31 cellular contexts compared by ENCODE assay signal in the genomic region with DNA sequence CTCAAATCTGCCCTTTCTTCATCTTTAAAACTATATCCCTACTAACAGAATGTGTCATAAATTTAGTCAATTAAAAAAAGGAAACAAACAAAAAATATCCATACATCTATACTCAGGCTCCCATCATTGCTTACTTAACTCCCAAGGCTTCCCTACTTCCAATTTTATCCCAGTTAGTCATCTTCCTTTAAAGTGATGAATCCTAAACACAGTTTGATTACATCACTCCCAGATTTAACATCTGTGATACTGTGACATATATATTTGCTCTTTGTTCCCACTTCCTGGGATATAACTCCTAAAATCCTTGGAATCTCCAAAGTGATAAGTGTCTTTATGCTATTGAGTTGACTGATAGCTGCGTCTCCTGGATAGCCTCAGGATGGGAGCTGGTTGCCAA. TPM values are rescaled to one million over a fixed set of nuclear protein-coding genes. Genes with fewer than 3 reads are reported as not detected.
DNase-seq lines count a peak whose midpoint lies in the region; ATAC-seq, FAIRE-seq and TF ChIP-seq lines count a peak whose summit lies in the region.
"Had no signal": no experiment of that assay in that cellular context is flagged by ENCODE, and none has a peak within 500 bp of the region (broad histone marks: within the 10 kb centered on the region; RNA-seq: fewer than 3 reads in every experiment).

No MANE protein-coding gene starts in this region.

- H3K27me3 Mint-ChIP-seq in astrocyte (ENCODE audit: low read depth, unreplicated experiment) = no peaks in the 10 kb centered on the region
- H3K27me3 Mint-ChIP-seq: activated naive CD8-positive, alpha-beta T cell; stimulated activated naive B cell treated with anti-CD40 and anti-IgM and Interleukin-4, amounts not matched to agents 10 μg/mL and 1 μg/mL and 100 μg/mL, for 72 hours; T-cell had no signal

- intact Hi-C loops in posterior vena cava (cut with DNase I) = no loop called here

- peaks cover 25% of the 10 kb centered on the region for H3K36me3 Mint-ChIP-seq in astrocyte (ENCODE audit: low read depth, unreplicated experiment)

- FAIRE-seq in astrocyte (lab: Jason Lieb, UNC) = no peak
- FAIRE-seq: A549, GM12891, HepG2, TTC549 had no signal

- no peak overlapping the region for H2AFZ ChIP-seq in astrocyte (ENCODE audit: low read depth, low read length)

- H3K9me3 Mint-ChIP-seq in astrocyte (ENCODE audit: unreplicated experiment) = peaks cover 5% of the 10 kb centered on the region
- H3K9me3 Mint-ChIP-seq: T-cell had no signal

- H3K27me3 ChIP-seq in AG04450 (ENCODE audit: control insufficient read depth, insufficient read depth, low read length) = no peaks in the 10 kb centered on the region
- no peaks in the 10 kb centered on the region for H3K27me3 ChIP-seq in astrocyte (ENCODE audit: insufficient read depth, low read length)
- H3K27me3 ChIP-seq: left lung, sigmoid colon, testis had no signal

- H4K20me1 ChIP-seq in astrocyte (ENCODE audit: insufficient read depth, low read length) = no peaks in the 10 kb centered on the region

- peaks cover 10% of the 10 kb centered on the region for H3K4me1 ChIP-seq in astrocyte (ENCODE audit: insufficient read depth, low read length)
- H3K4me1 ChIP-seq: A549, left lung, sigmoid colon, testis had no signal

- ATAC-seq in GM19467 (IDR thresholded peaks at IDR 0.05; ENCODE audit: unreplicated experiment) = no peak
- ATAC-seq in left lobe of liver = no peak
- ATAC-seq: A549; HepG2; left lung; stimulated activated naive B cell treated with anti-CD40 and anti-IgM and Interleukin-4, amounts not matched to agents 10 μg/mL and 1 μg/mL and 100 μg/mL, for 72 hours; T-cell had no signal

- no peaks in the 10 kb centered on the region for H3K36me3 ChIP-seq in astrocyte (ENCODE audit: insufficient read depth, low read length)

- H3K27ac ChIP-seq in AG04450 (ENCODE audit: low read depth, low read length) (peak overlapping the region; percentile 80), astrocyte (ENCODE audit: low read depth, low read length) (peak overlapping the region; percentile 61)
- H3K27ac ChIP-seq: A549, left lung, sigmoid colon, testis had no signal

- H3K79me2 ChIP-seq in astrocyte (ENCODE audit: insufficient read depth, low read length) = no peaks in the 10 kb centered on the region

- H3K9ac ChIP-seq in astrocyte (ENCODE audit: low read length) = no peak overlapping the region

- DNase-seq in AG04450 (ENCODE audit: low read depth, low spot score) = peak; percentile 45
- peak; percentile 82 for DNase-seq in HT1080 (ENCODE audit: low read depth)
- peak; percentile 57 for DNase-seq in astrocyte (ENCODE audit: low read depth)
- DNase-seq in fibroblast of the aortic adventitia (ENCODE audit: low read depth) = peak; percentile 44
- no peak for DNase-seq in nucleus accumbens (lab: John Stamatoyannopoulos, UW)
- no peak for DNase-seq in posterior vena cava (ENCODE audit: low spot score)
- no peak for DNase-seq in left lobe of liver (ENCODE audit: low spot score)
- DNase-seq: activated CD4-positive, alpha-beta T cell treated with anti-CD3 and anti-CD28 coated beads for 48 hours; C1 segment of cervical spinal cord; glutamatergic neuron; left lung; midbrain; NCI-H1417 treated with DMSO at 0.1 percent for 48 hours; NCI-H2171 treated with DMSO at 0.1 percent for 48 hours; NCI-H69; posterior cingulate gyrus; SHP77 treated with DMSO at 0.1 percent for 48 hours; sigmoid colon; stimulated activated CD4-positive, alpha-beta T cell treated with anti-CD3 and anti-CD28 coated beads, Interleukin-1b, Interleukin-23, amount 100 ng/mL, for 48 hours; stimulated activated naive B cell treated with anti-CD40 and anti-IgM and Interleukin-4, amounts not matched to agents 10 μg/mL and 1 μg/mL and 100 μg/mL, for 72 hours; T-cell; testis had no signal

- CTCF ChIA-PET in AG04450 (lab: Charles Lee) = no interaction called here

- no peak overlapping the region for H3K27ac Mint-ChIP-seq in astrocyte (ENCODE audit: unreplicated experiment)
- H3K27ac Mint-ChIP-seq: activated naive CD8-positive, alpha-beta T cell; nephron; stimulated activated naive B cell treated with anti-CD40 and anti-IgM and Interleukin-4, amounts not matched to agents 10 μg/mL and 1 μg/mL and 100 μg/mL, for 72 hours; T-cell had no signal

- POLR2A ChIA-PET in AG04450 (lab: Yijun Ruan, JAX) = no interaction called here

- no peak for TF ChIP-seq CTCF in AG04450 (IDR thresholded peaks at IDR 0.05; ENCODE audit: low read depth, low read length)
- no peak for TF ChIP-seq CTCF in astrocyte (IDR thresholded peaks at IDR 0.05; ENCODE audit: insufficient read depth, low read depth, low read length)
- TF ChIP-seq CTCF in fibroblast of the aortic adventitia (IDR thresholded peaks at IDR 0.05; ENCODE audit: insufficient read depth, low read length) = no peak

- H3K4me3 Mint-ChIP-seq in astrocyte (ENCODE audit: unreplicated experiment) = no peak overlapping the region
- H3K4me3 Mint-ChIP-seq: activated naive CD8-positive, alpha-beta T cell; nephron; stimulated activated naive B cell treated with anti-CD40 and anti-IgM and Interleukin-4, amounts not matched to agents 10 μg/mL and 1 μg/mL and 100 μg/mL, for 72 hours; T-cell had no signal

- H3K9me3 ChIP-seq in AG04450 (ENCODE audit: control insufficient read depth, insufficient read depth, low read length) (no peaks in the 10 kb centered on the region), astrocyte (ENCODE audit: insufficient read depth, low read depth, low read length) (no peaks in the 10 kb centered on the region)
- H3K9me3 ChIP-seq: A549, left lung, sigmoid colon, testis had no signal

- H3K4me1 Mint-ChIP-seq in astrocyte (ENCODE audit: low read depth, unreplicated experiment) = peaks cover 8% of the 10 kb centered on the region
- H3K4me1 Mint-ChIP-seq: nephron had no signal

- peak overlapping the region; percentile 38 for H3K4me2 ChIP-seq in astrocyte (ENCODE audit: low read length)
- H3K4me2 ChIP-seq: A549 had no signal

- H3K4me3 ChIP-seq in AG04450 (ENCODE audit: low read depth, low read length) = no peak overlapping the region
- H3K4me3 ChIP-seq in astrocyte (ENCODE audit: insufficient read depth, low read depth, low read length) = no peak overlapping the region
- H3K4me3 ChIP-seq in fibroblast of the aortic adventitia (ENCODE audit: low read depth, low read length) = no peak overlapping the region
- H3K4me3 ChIP-seq: A549, left lung, sigmoid colon, testis had no signal

RNA-seq across cellular contexts. Expression of gene GLMN, which starts 21.7 kb away (rescaled TPM):
- polyA plus RNA-seq in AG04450 (2011; rRNA removed) = 6.0 and 10.1 TPM in 2 replicates
- 1.6 and 3.0 TPM in 2 replicates for polyA minus RNA-seq in AG04450 (2011; rRNA and poly(A)+ RNA removed)
- 13.7 and 14.4 TPM in 2 replicates for total RNA-seq in HT1080 (2014; rRNA removed; shearing (Covaris generic))
- polyA plus RNA-seq in HT1080 (2015; cell fraction: cytosol; rRNA removed) = 9.1 and 10.7 TPM in 2 replicates
- 29.5 and 39.5 TPM in 2 replicates for polyA plus RNA-seq in HT1080 (2015; cell fraction: nucleus; rRNA removed)
- total RNA-seq in astrocyte (13.3 and 13.5 TPM in 2 replicates), fibroblast of the aortic adventitia (ENCODE audit: low replicate concordance) (3.8 and 18.0 TPM in 2 replicates), posterior vena cava (10 to 100 TPM in 1 of 2 donors, 1 to 10 TPM in 1; 9.0 to 10.3 TPM), left lobe of liver (2.0 TPM)

RNA-seq across cellular contexts. Expression of gene RPAP2, which starts 21.8 kb away (rescaled TPM):
- polyA plus RNA-seq in AG04450 (2011; rRNA removed) = 13.6 and 21.5 TPM in 2 replicates
- polyA minus RNA-seq in AG04450 (2011; rRNA and poly(A)+ RNA removed) = 4.6 and 12.2 TPM in 2 replicates
- 6.1 and 12.4 TPM in 2 replicates for total RNA-seq in HT1080 (2014; rRNA removed; shearing (Covaris generic))
- 16.8 and 18.7 TPM in 2 replicates for polyA plus RNA-seq in HT1080 (2015; cell fraction: cytosol; rRNA removed)
- 21.3 and 28.7 TPM in 2 replicates for polyA plus RNA-seq in HT1080 (2015; cell fraction: nucleus; rRNA removed)
- total RNA-seq in astrocyte (23.0 and 23.7 TPM in 2 replicates), fibroblast of the aortic adventitia (ENCODE audit: low replicate concordance) (4.4 and 16.1 TPM in 2 replicates), posterior vena cava (10 to 100 TPM; 36.6 to 38.1 TPM), left lobe of liver (10.5 TPM)

RNA-seq across cellular contexts. Expression of gene C1orf146, which starts 59.4 kb away (rescaled TPM):
- not detected in 2 replicates for polyA plus RNA-seq in AG04450 (2011; rRNA removed)
- polyA minus RNA-seq in AG04450 (2011; rRNA and poly(A)+ RNA removed) = not detected in 2 replicates
- not detected in 2 replicates for total RNA-seq in HT1080 (2014; rRNA removed; shearing (Covaris generic))
- polyA plus RNA-seq in HT1080 (2015; cell fraction: cytosol; rRNA removed) = not detected in 2 replicates
- not detected in 2 replicates for polyA plus RNA-seq in HT1080 (2015; cell fraction: nucleus; rRNA removed)
- not detected in 2 replicates for total RNA-seq in astrocyte
- total RNA-seq in fibroblast of the aortic adventitia (ENCODE audit: low replicate concordance) = not detected in 2 replicates
- total RNA-seq in posterior vena cava = not detected
- total RNA-seq in left lobe of liver = not detected
- total RNA-seq: dermis microvascular lymphatic vessel endothelial cell, H4, HepG2, left lung, sigmoid colon, T-cell had no signal
- polyA plus RNA-seq: A549, HepG2, sigmoid colon had no signal

Comparison
In these comparisons a context has a peak if more than half of its experiments do, and no peak if none do; other contexts are left out.
1. DNase-seq: peak in AG04450 (single experiment), HT1080 (single experiment), astrocyte (single experiment) and fibroblast of the aortic adventitia (single experiment); none in nucleus accumbens (0 of 56), posterior vena cava (single experiment) and left lobe of liver (single experiment).